In the genomic region with DNA sequence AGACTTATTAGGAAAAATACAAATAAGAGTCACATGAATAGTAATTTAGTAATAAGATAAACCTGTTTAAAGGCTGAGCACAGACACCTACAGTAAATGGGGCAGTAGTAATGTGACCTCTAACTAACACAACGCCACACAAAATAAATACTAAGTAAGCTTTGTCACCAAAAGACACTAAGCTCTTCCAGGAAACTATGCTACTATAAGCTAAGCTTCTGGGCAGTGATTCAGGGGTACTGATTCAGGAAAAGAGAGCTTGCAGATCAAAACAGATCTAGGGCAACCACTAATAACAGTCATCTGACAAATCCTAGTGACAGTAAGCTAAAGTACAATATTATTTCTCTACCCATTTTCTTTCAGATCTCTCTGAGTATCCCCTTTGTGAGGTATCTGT, we compare ENCODE assay signal across 20 cellular contexts.
DNase-seq lines count a peak whose midpoint lies in the region; ATAC-seq and TF ChIP-seq lines count a peak whose summit lies in the region.
"Had no signal": no experiment of that assay in that cellular context is flagged by ENCODE, and none has a peak within 500 bp of the region (broad histone marks: within the 10 kb centered on the region; RNA-seq: fewer than 3 reads in every experiment).

No MANE protein-coding gene starts in this region.

- no peaks in the 10 kb centered on the region for H3K9me3 Mint-ChIP-seq in WTC11
- H3K9me3 Mint-ChIP-seq: activated naive CD4-positive, alpha-beta T cell treated with anti-CD3 and anti-CD28 coated beads for 36 hours; stimulated activated effector memory CD8-positive, alpha-beta T cell treated with anti-CD3 and anti-CD28 coated beads, Interleukin-12 subunit alpha, Interleukin-12 subunit beta, amount 100 ng/mL, for 72 hours had no signal

- peaks cover 2% of the 10 kb centered on the region for H3K36me3 Mint-ChIP-seq in WTC11
- H3K36me3 Mint-ChIP-seq: stimulated activated effector memory CD8-positive, alpha-beta T cell treated with anti-CD3 and anti-CD28 coated beads, Interleukin-12 subunit alpha, Interleukin-12 subunit beta, amount 100 ng/mL, for 72 hours had no signal

- H3K4me2 ChIP-seq in smooth muscle cell: peak overlapping the region; percentile 63

- peaks cover 22% of the 10 kb centered on the region for H3K36me3 ChIP-seq in smooth muscle cell (ENCODE audit: low read depth)
- H3K36me3 ChIP-seq in tibial artery: no peaks in the 10 kb centered on the region
- H3K36me3 ChIP-seq: BE2C, HAP-1, left lung had no signal

- H3K4me1 Mint-ChIP-seq in WTC11: peaks cover 6% of the 10 kb centered on the region; the same call in 1 of the 2 replicates
- H3K4me1 Mint-ChIP-seq: stimulated activated effector memory CD8-positive, alpha-beta T cell treated with anti-CD3 and anti-CD28 coated beads, Interleukin-12 subunit alpha, Interleukin-12 subunit beta, amount 100 ng/mL, for 72 hours had no signal

- H3K27me3 ChIP-seq in smooth muscle cell (ENCODE audit: low read depth) (no peaks in the 10 kb centered on the region), tibial artery (no peaks in the 10 kb centered on the region)
- H3K27me3 ChIP-seq: BE2C, dorsolateral prefrontal cortex, left lung, transverse colon had no signal

- peak overlapping the region; percentile 13 for H3K9ac ChIP-seq in smooth muscle cell (ENCODE audit: low read depth)
- H3K9ac ChIP-seq: parathyroid adenoma had no signal

- H3K9me3 ChIP-seq in smooth muscle cell (replicated peaks; ENCODE audit: low read depth) (no peaks in the 10 kb centered on the region), tibial artery (no peaks in the 10 kb centered on the region)
- H3K9me3 ChIP-seq: BE2C, HAP-1, left lung, transverse colon had no signal

- DNase-seq in M059J (ENCODE audit: low read depth) (peak; percentile 61), dermis blood vessel endothelial cell (peak; percentile 63), left lobe of liver (ENCODE audit: low spot score) (no peak), smooth muscle cell (lab: John Stamatoyannopoulos, UW; ENCODE audit: unreplicated experiment) (no peak), tibial artery (no peak), WTC11 (ENCODE audit: low spot score) (no peak)
- DNase-seq: activated naive CD4-positive, alpha-beta T cell treated with anti-CD3 and anti-CD28 coated beads for 36 hours; activated T-cell treated with anti-CD3 and anti-CD28 coated beads for 4 hours; BE2C; dorsolateral prefrontal cortex; Karpas-422; left lung; NCI-H1417; stimulated activated CD4-positive, alpha-beta T cell treated with anti-CD3 and anti-CD28 coated beads, Interleukin-12 subunit alpha, Interleukin-12 subunit beta, amount 100 ng/mL, for 4 hours; transverse colon had no signal

- H3K4me3 ChIP-seq in smooth muscle cell (no peak overlapping the region), tibial artery (no peak overlapping the region)
- H3K4me3 ChIP-seq: dorsolateral prefrontal cortex, HAP-1, left lung, transverse colon had no signal

- H3K27me3 Mint-ChIP-seq in WTC11 (ENCODE audit: low read depth): no peaks in the 10 kb centered on the region

- WGBS in smooth muscle cell (ENCODE audit: low lambda C conversion rate): 25% methylated on average over 1 of the region's 1 CpG

- peak overlapping the region; percentile 86 for H3K27ac ChIP-seq in smooth muscle cell (ENCODE audit: low read depth)
- H3K27ac ChIP-seq in tibial artery: no peak overlapping the region
- H3K27ac ChIP-seq: left lung, parathyroid adenoma, RWPE1, transverse colon had no signal

- TF ChIP-seq CTCF in smooth muscle cell (IDR thresholded peaks at IDR 0.05; ENCODE audit: borderline replicate concordance, insufficient read depth, poor library complexity, severe bottlenecking) (no peak), tibial artery (IDR thresholded peaks at IDR 0.05) (no peak), WTC11 (IDR thresholded peaks at IDR 0.05) (no peak)

- peaks cover 54% of the 10 kb centered on the region for H4K20me1 ChIP-seq in smooth muscle cell (ENCODE audit: low read depth)

- no peaks in the 10 kb centered on the region for H3F3A ChIP-seq in smooth muscle cell (ENCODE audit: low read depth)

- H3K27ac Mint-ChIP-seq in WTC11: no peak overlapping the region; the same call in 1 of the 2 replicates
- H3K27ac Mint-ChIP-seq: activated naive CD4-positive, alpha-beta T cell treated with anti-CD3 and anti-CD28 coated beads for 36 hours; stimulated activated effector memory CD8-positive, alpha-beta T cell treated with anti-CD3 and anti-CD28 coated beads, Interleukin-12 subunit alpha, Interleukin-12 subunit beta, amount 100 ng/mL, for 72 hours had no signal

- POLR2A ChIA-PET in WTC11 (lab: Charles Lee): no interaction called here

- no peak overlapping the region for H2AFZ ChIP-seq in smooth muscle cell (ENCODE audit: low read depth)
- H2AFZ ChIP-seq: parathyroid adenoma had no signal

- H3K4me3 Mint-ChIP-seq in WTC11: no peak overlapping the region
- H3K4me3 Mint-ChIP-seq: activated naive CD4-positive, alpha-beta T cell treated with anti-CD3 and anti-CD28 coated beads for 36 hours; stimulated activated effector memory CD8-positive, alpha-beta T cell treated with anti-CD3 and anti-CD28 coated beads, Interleukin-12 subunit alpha, Interleukin-12 subunit beta, amount 100 ng/mL, for 72 hours had no signal

- intact Hi-C loops in tibial artery (cut with DNase I; ENCODE audit: low total_unique reads): no loop called here

- H3K4me1 ChIP-seq in smooth muscle cell (ENCODE audit: low read depth) (no peaks in the 10 kb centered on the region), tibial artery (peaks cover 0 to 38% (median 3%) of the 10 kb centered on the region in 4 donors)
- H3K4me1 ChIP-seq: BE2C, left lung, parathyroid adenoma had no signal

- peak; percentile 81 for ATAC-seq in left lobe of liver
- no peak for ATAC-seq in GM18907 (IDR thresholded peaks at IDR 0.05; ENCODE audit: unreplicated experiment)
- ATAC-seq in WTC11: no peak
- ATAC-seq: left lung; stimulated activated effector memory CD8-positive, alpha-beta T cell treated with anti-CD3 and anti-CD28 coated beads, Interleukin-12 subunit alpha, Interleukin-12 subunit beta, amount 100 ng/mL, for 72 hours had no signal

- H3K79me2 ChIP-seq in smooth muscle cell (ENCODE audit: low read depth): peaks cover 77% of the 10 kb centered on the region
- H3K79me2 ChIP-seq: parathyroid adenoma had no signal

- CTCF ChIA-PET in WTC11 (lab: Charles Lee): no interaction called here

TF ChIP-seq in WTC11, 78 proteins besides CTCF, POLR2A, EP300 and RAD21 (continues in another document):
- no peak for TF ChIP-seq PRRX2 (CRISPR knock-in tag; IDR thresholded peaks at IDR 0.05)
- no peak for TF ChIP-seq ZNF121 (CRISPR knock-in tag; IDR thresholded peaks at IDR 0.05)
- TF ChIP-seq, protein P1, sequence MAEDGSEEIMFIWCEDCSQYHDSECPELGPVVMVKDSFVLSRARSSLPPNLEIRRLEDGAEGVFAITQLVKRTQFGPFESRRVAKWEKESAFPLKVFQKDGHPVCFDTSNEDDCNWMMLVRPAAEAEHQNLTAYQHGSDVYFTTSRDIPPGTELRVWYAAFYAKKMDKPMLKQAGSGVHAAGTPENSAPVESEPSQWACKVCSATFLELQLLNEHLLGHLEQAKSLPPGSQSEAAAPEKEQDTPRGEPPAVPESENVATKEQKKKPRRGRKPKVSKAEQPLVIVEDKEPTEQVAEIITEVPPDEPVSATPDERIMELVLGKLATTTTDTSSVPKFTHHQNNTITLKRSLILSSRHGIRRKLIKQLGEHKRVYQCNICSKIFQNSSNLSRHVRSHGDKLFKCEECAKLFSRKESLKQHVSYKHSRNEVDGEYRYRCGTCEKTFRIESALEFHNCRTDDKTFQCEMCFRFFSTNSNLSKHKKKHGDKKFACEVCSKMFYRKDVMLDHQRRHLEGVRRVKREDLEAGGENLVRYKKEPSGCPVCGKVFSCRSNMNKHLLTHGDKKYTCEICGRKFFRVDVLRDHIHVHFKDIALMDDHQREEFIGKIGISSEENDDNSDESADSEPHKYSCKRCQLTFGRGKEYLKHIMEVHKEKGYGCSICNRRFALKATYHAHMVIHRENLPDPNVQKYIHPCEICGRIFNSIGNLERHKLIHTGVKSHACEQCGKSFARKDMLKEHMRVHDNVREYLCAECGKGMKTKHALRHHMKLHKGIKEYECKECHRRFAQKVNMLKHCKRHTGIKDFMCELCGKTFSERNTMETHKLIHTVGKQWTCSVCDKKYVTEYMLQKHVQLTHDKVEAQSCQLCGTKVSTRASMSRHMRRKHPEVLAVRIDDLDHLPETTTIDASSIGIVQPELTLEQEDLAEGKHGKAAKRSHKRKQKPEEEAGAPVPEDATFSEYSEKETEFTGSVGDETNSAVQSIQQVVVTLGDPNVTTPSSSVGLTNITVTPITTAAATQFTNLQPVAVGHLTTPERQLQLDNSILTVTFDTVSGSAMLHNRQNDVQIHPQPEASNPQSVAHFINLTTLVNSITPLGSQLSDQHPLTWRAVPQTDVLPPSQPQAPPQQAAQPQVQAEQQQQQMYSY (CRISPR knock-in tag; IDR thresholded peaks at IDR 0.05): no peak
- TF ChIP-seq SP1 (CRISPR knock-in tag; conservative IDR thresholded peaks at IDR 0.05): no peak
- TF ChIP-seq TP53 (CRISPR knock-in tag; IDR thresholded peaks at IDR 0.05): no peak

Comparison
In these comparisons a context has a peak if more than half of its experiments do, and no peak if none do; other contexts are left out.
1. DNase-seq: peak in M059J (single experiment) and dermis blood vessel endothelial cell (single experiment); none in left lobe of liver (single experiment), smooth muscle cell (single experiment), tibial artery (0 of 2) and WTC11 (single experiment).